28 cellular contexts compared by ENCODE assay signal in the genomic region with DNA sequence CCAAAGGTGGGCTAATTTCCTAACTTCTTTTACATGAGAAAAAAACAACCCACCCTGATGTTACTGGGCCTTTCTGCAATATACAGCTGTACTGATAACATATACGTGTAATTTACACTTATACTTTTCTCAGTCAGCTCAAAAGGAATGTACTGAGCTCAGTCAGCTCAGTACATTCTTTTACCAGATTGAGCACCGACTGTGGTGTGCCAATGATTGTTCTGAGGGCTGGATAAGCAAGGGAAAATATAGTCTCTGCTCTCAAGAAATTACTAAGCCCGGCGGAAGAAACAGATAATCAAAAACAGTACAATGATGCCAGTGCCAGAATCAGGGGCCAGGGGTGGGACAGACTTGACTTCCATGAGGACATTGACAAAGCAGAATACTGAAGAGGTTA. TPM values are rescaled to one million over a fixed set of nuclear protein-coding genes. Genes with fewer than 3 reads are reported as not detected.
A peak's percentile ranks its signal among the peaks of the same experiment; 100 is the strongest.
DNase-seq lines count a peak whose midpoint lies in the region; ATAC-seq and TF ChIP-seq lines count a peak whose summit lies in the region.
"Had no signal": no experiment of that assay in that cellular context is flagged by ENCODE, and none has a peak within 500 bp of the region (broad histone marks: within the 10 kb centered on the region; RNA-seq: fewer than 3 reads in every experiment).

No MANE protein-coding gene starts in this region.

- no peak overlapping the region for H3K18ac ChIP-seq in trophoblast cell (ENCODE audit: low read length)

- H3K36me3 ChIP-seq in adipocyte (ENCODE audit: control insufficient read depth, insufficient read depth, low read length, severe bottlenecking) (no peaks in the 10 kb centered on the region), trophoblast cell (ENCODE audit: control insufficient read depth in 1 of 2, insufficient read depth in 2 of 2, low read length in 2 of 2) (no peaks in the 10 kb centered on the region), MG63 (peaks cover 20% of the 10 kb centered on the region)
- H3K36me3 ChIP-seq: upper lobe of right lung had no signal

- no peak for ATAC-seq in activated CD8-positive, alpha-beta T cell treated with anti-CD3 and anti-CD28 coated beads, Interleukin-2, amount 10 ng/mL, durations not matched to agents 7 days and 5 days
- no peak for ATAC-seq in activated CD8-positive, alpha-beta T cell treated with anti-CD3 and anti-CD28 coated beads for 36 hours
- ATAC-seq: activated CD8-positive, alpha-beta memory T cell treated with anti-CD3 and anti-CD28 coated beads, Interleukin-2, amount 10 ng/mL, durations not matched to agents 7 days and 5 days; activated naive CD8-positive, alpha-beta T cell treated with anti-CD3 and anti-CD28 coated beads, Interleukin-2, amount 50 U/mL, for 24 hours; GM23338; naive thymus-derived CD8-positive, alpha-beta T cell; upper lobe of right lung had no signal

- H3K27me3 ChIP-seq in adipocyte (replicated peaks; ENCODE audit: control insufficient read depth, insufficient read depth, low read length): no peaks in the 10 kb centered on the region
- H3K27me3 ChIP-seq in trophoblast cell (ENCODE audit: insufficient read depth, low read length): no peaks in the 10 kb centered on the region
- no peaks in the 10 kb centered on the region for H3K27me3 ChIP-seq in MG63
- H3K27me3 ChIP-seq: upper lobe of right lung had no signal

- no peak for DNase-seq in activated CD8-positive, alpha-beta T cell treated with anti-CD3 and anti-CD28 coated beads, Interleukin-2, amount 10 ng/mL, durations not matched to agents 7 days and 5 days
- no peak for DNase-seq in activated CD8-positive, alpha-beta T cell treated with anti-CD3 and anti-CD28 coated beads for 36 hours
- DNase-seq in adipocyte (ENCODE audit: low read depth): peak; percentile 46
- peak; percentile 74 for DNase-seq in fibroblast of pulmonary artery (ENCODE audit: low read depth)
- DNase-seq in retinal pigment epithelial cell (ENCODE audit: low read depth): peak; percentile 37
- no peak for DNase-seq in trophoblast cell
- DNase-seq in MG63: no peak
- no peak for DNase-seq in NCI-H526 treated with DMSO at 0.1 percent for 48 hours (lab: John Stamatoyannopoulos, UW)
- DNase-seq: activated B cell treated with CpG ODN at 0.5 μM for 24 hours; activated CD4-positive, alpha-beta T cell treated with anti-CD3 and anti-CD28 coated beads, Interleukin-2, amount 50 U/mL, for 1 hour; activated CD8-positive, alpha-beta memory T cell treated with anti-CD3 and anti-CD28 coated beads, Interleukin-2, amount 10 ng/mL, durations not matched to agents 7 days and 5 days; activated naive CD4-positive, alpha-beta T cell; activated naive CD8-positive, alpha-beta T cell treated with anti-CD3 and anti-CD28 coated beads, Interleukin-2, amount 50 U/mL, for 24 hours; CD4-positive, alpha-beta memory T cell; kidney; naive thymus-derived CD8-positive, alpha-beta T cell; NCI-H1048; NCI-H446 treated with DMSO at 0.1 percent for 48 hours; SK-N-SH; stimulated activated naive B cell treated with anti-CD40 and anti-IgM and Interleukin-4, amounts not matched to agents 10 μg/mL and 1 μg/mL and 100 μg/mL, for 72 hours; substantia nigra; upper lobe of right lung had no signal

- no peaks in the 10 kb centered on the region for H3K9me3 ChIP-seq in adipocyte (ENCODE audit: control insufficient read depth, low read length)
- H3K9me3 ChIP-seq in trophoblast cell (ENCODE audit: insufficient read depth, low read depth, low read length): no peaks in the 10 kb centered on the region
- H3K9me3 ChIP-seq in MG63: no peaks in the 10 kb centered on the region
- H3K9me3 ChIP-seq: SK-N-SH, upper lobe of right lung had no signal

- H3K4me1 Mint-ChIP-seq in activated CD8-positive, alpha-beta T cell treated with anti-CD3 and anti-CD28 coated beads, Interleukin-2, amount 10 ng/mL, durations not matched to agents 7 days and 5 days (ENCODE audit: low read depth): peaks cover 17% of the 10 kb centered on the region
- peaks cover 14% of the 10 kb centered on the region for H3K4me1 Mint-ChIP-seq in activated CD8-positive, alpha-beta T cell treated with anti-CD3 and anti-CD28 coated beads for 36 hours (ENCODE audit: low read depth)
- H3K4me1 Mint-ChIP-seq: activated B cell treated with CpG ODN at 0.5 μM for 24 hours, brain, GM23338 had no signal

- no peak overlapping the region for H3K4me3 Mint-ChIP-seq in activated CD8-positive, alpha-beta T cell treated with anti-CD3 and anti-CD28 coated beads, Interleukin-2, amount 10 ng/mL, durations not matched to agents 7 days and 5 days
- H3K4me3 Mint-ChIP-seq in activated CD8-positive, alpha-beta T cell treated with anti-CD3 and anti-CD28 coated beads for 36 hours: no peak overlapping the region
- H3K4me3 Mint-ChIP-seq: activated B cell treated with CpG ODN at 0.5 μM for 24 hours; activated CD8-positive, alpha-beta memory T cell treated with anti-CD3 and anti-CD28 coated beads, Interleukin-2, amount 10 ng/mL, durations not matched to agents 7 days and 5 days; activated naive CD8-positive, alpha-beta T cell treated with anti-CD3 and anti-CD28 coated beads, Interleukin-2, amount 50 U/mL, for 24 hours; brain; CD4-positive, alpha-beta memory T cell; GM23338; IgD-negative memory B cell; stimulated activated naive B cell treated with anti-CD40 and anti-IgM and Interleukin-4, amounts not matched to agents 10 μg/mL and 1 μg/mL and 100 μg/mL, for 72 hours; T-helper 1 cell treated with Interleukin-12 subunit alpha and Interleukin-12 subunit beta and Interleukin-4 antibody, amounts not matched to agents 30 μg/mL and 1 μg/mL, for 36 hours had no signal

- H3K9ac ChIP-seq in adipocyte (ENCODE audit: low read length): peak overlapping the region; percentile 42
- H3K9ac ChIP-seq in trophoblast cell (ENCODE audit: low read length): no peak overlapping the region
- H3K9ac ChIP-seq: SK-N-SH had no signal

- H3K27ac ChIP-seq in trophoblast cell (ENCODE audit: low read depth, low read length): no peak overlapping the region
- H3K27ac ChIP-seq: 22Rv1, upper lobe of right lung had no signal

- POLR2A ChIA-PET in activated CD8-positive, alpha-beta T cell treated with anti-CD3 and anti-CD28 coated beads, Interleukin-2, amount 10 ng/mL, durations not matched to agents 7 days and 5 days (lab: Charles Lee): interaction anchor here (0.7 kb wide), 1 partner anchor 9 kb away, joined by 3 read pairs; no protein-coding TSS in a partner anchor
- POLR2A ChIA-PET in activated CD8-positive, alpha-beta T cell treated with anti-CD3 and anti-CD28 coated beads for 36 hours (lab: Charles Lee): interaction anchor here (1.9 kb wide), 1 partner anchor 10 kb away, joined by 8 read pairs; a partner anchor contains a TSS

- no peak overlapping the region for H4K8ac ChIP-seq in trophoblast cell (ENCODE audit: low read depth, low read length)

- H2AK5ac ChIP-seq in trophoblast cell (ENCODE audit: low read length): no peak overlapping the region

- no peak overlapping the region for H3K14ac ChIP-seq in trophoblast cell (ENCODE audit: low read length)

- H3K4me1 ChIP-seq in adipocyte (ENCODE audit: control insufficient read depth, insufficient read depth, low read length) (peaks cover 24% of the 10 kb centered on the region), trophoblast cell (ENCODE audit: control insufficient read depth in 1 of 2, insufficient read depth in 2 of 2, low read length in 2 of 2) (no peaks in the 10 kb centered on the region)
- H3K4me1 ChIP-seq: upper lobe of right lung had no signal

- H3K4me3 ChIP-seq in adipocyte (ENCODE audit: low read length) (peak overlapping the region; percentile 47), fibroblast of pulmonary artery (replicated peaks; ENCODE audit: low read depth, low read length) (no peak overlapping the region), retinal pigment epithelial cell (ENCODE audit: low read length) (no peak overlapping the region), trophoblast cell (ENCODE audit: low read depth, low read length) (no peak overlapping the region), MG63 (no peak overlapping the region)
- H3K4me3 ChIP-seq: GM23338, lung, upper lobe of right lung had no signal

- no peaks in the 10 kb centered on the region for H3K79me1 ChIP-seq in trophoblast cell (ENCODE audit: low read length)

- no peak overlapping the region for H3K4me2 ChIP-seq in trophoblast cell (ENCODE audit: low read length)
- H3K4me2 ChIP-seq: GM23338, SK-N-SH had no signal

- no peak overlapping the region for H2BK12ac ChIP-seq in trophoblast cell (ENCODE audit: low read length)

- CTCF ChIA-PET in activated CD8-positive, alpha-beta T cell treated with anti-CD3 and anti-CD28 coated beads, Interleukin-2, amount 10 ng/mL, durations not matched to agents 7 days and 5 days (lab: Charles Lee): no interaction called here
- CTCF ChIA-PET in activated CD8-positive, alpha-beta T cell treated with anti-CD3 and anti-CD28 coated beads for 36 hours (lab: Charles Lee): no interaction called here

- H2AFZ ChIP-seq in trophoblast cell (ENCODE audit: insufficient read depth, low read length, poor library complexity): no peak overlapping the region
- H2AFZ ChIP-seq: GM23338 had no signal

- intact Hi-C loops in activated CD8-positive, alpha-beta T cell treated with anti-CD3 and anti-CD28 coated beads for 36 hours (cut with micrococcal nuclease): no loop called here

- no peaks in the 10 kb centered on the region for H3K79me2 ChIP-seq in trophoblast cell (ENCODE audit: control insufficient read depth, insufficient read depth, low read length, poor library complexity)

- no peak for TF ChIP-seq CTCF in activated CD8-positive, alpha-beta T cell treated with anti-CD3 and anti-CD28 coated beads for 36 hours (IDR thresholded peaks at IDR 0.05)
- TF ChIP-seq CTCF in fibroblast of pulmonary artery (IDR thresholded peaks at IDR 0.05; ENCODE audit: low read length, missing control alignments) (no peak), retinal pigment epithelial cell (conservative IDR thresholded peaks at IDR 0.05; ENCODE audit: low read depth, low read length) (no peak)

- H3K4ac ChIP-seq in trophoblast cell (ENCODE audit: low read depth, low read length): no peak overlapping the region

- H3K27ac Mint-ChIP-seq in activated CD8-positive, alpha-beta T cell treated with anti-CD3 and anti-CD28 coated beads, Interleukin-2, amount 10 ng/mL, durations not matched to agents 7 days and 5 days: peak overlapping the region; percentile 22
- no peak overlapping the region for H3K27ac Mint-ChIP-seq in activated CD8-positive, alpha-beta T cell treated with anti-CD3 and anti-CD28 coated beads for 36 hours
- H3K27ac Mint-ChIP-seq: activated B cell treated with CpG ODN at 0.5 μM for 24 hours; activated CD8-positive, alpha-beta memory T cell treated with anti-CD3 and anti-CD28 coated beads, Interleukin-2, amount 10 ng/mL, durations not matched to agents 7 days and 5 days; activated naive CD8-positive, alpha-beta T cell treated with anti-CD3 and anti-CD28 coated beads, Interleukin-2, amount 50 U/mL, for 24 hours; brain; CD4-positive, alpha-beta memory T cell; GM23338; stimulated activated naive B cell treated with anti-CD40 and anti-IgM and Interleukin-4, amounts not matched to agents 10 μg/mL and 1 μg/mL and 100 μg/mL, for 72 hours; T-helper 1 cell treated with Interleukin-12 subunit alpha and Interleukin-12 subunit beta and Interleukin-4 antibody, amounts not matched to agents 30 μg/mL and 1 μg/mL, for 36 hours had no signal

- no peak overlapping the region for H3K23ac ChIP-seq in trophoblast cell (ENCODE audit: low read length)

- no peak overlapping the region for H4K91ac ChIP-seq in trophoblast cell (ENCODE audit: low read depth, low read length)

- H3K36me3 Mint-ChIP-seq in activated CD8-positive, alpha-beta T cell treated with anti-CD3 and anti-CD28 coated beads, Interleukin-2, amount 10 ng/mL, durations not matched to agents 7 days and 5 days (ENCODE audit: low read depth): peaks cover 15% of the 10 kb centered on the region
- H3K36me3 Mint-ChIP-seq in activated CD8-positive, alpha-beta T cell treated with anti-CD3 and anti-CD28 coated beads for 36 hours (ENCODE audit: low read depth): peaks cover 20% of the 10 kb centered on the region

- H4K12ac ChIP-seq in trophoblast cell (ENCODE audit: low read depth, low read length): no peak overlapping the region

- no peak overlapping the region for H2BK5ac ChIP-seq in trophoblast cell (ENCODE audit: low read depth, low read length, poor library complexity)

- no peaks in the 10 kb centered on the region for H3K9me3 Mint-ChIP-seq in activated CD8-positive, alpha-beta T cell treated with anti-CD3 and anti-CD28 coated beads, Interleukin-2, amount 10 ng/mL, durations not matched to agents 7 days and 5 days (ENCODE audit: insufficient read depth)
- H3K9me3 Mint-ChIP-seq in activated CD8-positive, alpha-beta T cell treated with anti-CD3 and anti-CD28 coated beads for 36 hours: no peaks in the 10 kb centered on the region
- H3K9me3 Mint-ChIP-seq: activated B cell treated with CpG ODN at 0.5 μM for 24 hours; activated naive CD8-positive, alpha-beta T cell treated with anti-CD3 and anti-CD28 coated beads, Interleukin-2, amount 50 U/mL, for 24 hours; brain; CD4-positive, alpha-beta memory T cell; GM23338; IgD-negative memory B cell; naive thymus-derived CD8-positive, alpha-beta T cell; stimulated activated naive B cell treated with anti-CD40 and anti-IgM and Interleukin-4, amounts not matched to agents 10 μg/mL and 1 μg/mL and 100 μg/mL, for 72 hours; T-helper 1 cell treated with Interleukin-12 subunit alpha and Interleukin-12 subunit beta and Interleukin-4 antibody, amounts not matched to agents 30 μg/mL and 1 μg/mL, for 36 hours had no signal

- WGBS in trophoblast cell (ENCODE audit: extremely low coverage, insufficient coverage, insufficient read length): no CpG with 5 or more reads among the region's 4 CpGs

- H2BK120ac ChIP-seq in trophoblast cell (ENCODE audit: insufficient read depth, low read length, poor library complexity): no peak overlapping the region

- no peaks in the 10 kb centered on the region for H3K27me3 Mint-ChIP-seq in activated CD8-positive, alpha-beta T cell treated with anti-CD3 and anti-CD28 coated beads, Interleukin-2, amount 10 ng/mL, durations not matched to agents 7 days and 5 days (ENCODE audit: low read depth)
- no peaks in the 10 kb centered on the region for H3K27me3 Mint-ChIP-seq in activated CD8-positive, alpha-beta T cell treated with anti-CD3 and anti-CD28 coated beads for 36 hours
- H3K27me3 Mint-ChIP-seq: activated B cell treated with CpG ODN at 0.5 μM for 24 hours; activated CD8-positive, alpha-beta memory T cell treated with anti-CD3 and anti-CD28 coated beads, Interleukin-2, amount 10 ng/mL, durations not matched to agents 7 days and 5 days; activated naive CD8-positive, alpha-beta T cell treated with anti-CD3 and anti-CD28 coated beads, Interleukin-2, amount 50 U/mL, for 24 hours; brain; CD4-positive, alpha-beta memory T cell; IgD-negative memory B cell; naive thymus-derived CD8-positive, alpha-beta T cell; stimulated activated naive B cell treated with anti-CD40 and anti-IgM and Interleukin-4, amounts not matched to agents 10 μg/mL and 1 μg/mL and 100 μg/mL, for 72 hours had no signal

RNA-seq across cellular contexts. Expression of a gene that starts 10.0 kb away (rescaled TPM):
- total RNA-seq in activated CD8-positive, alpha-beta T cell treated with anti-CD3 and anti-CD28 coated beads, Interleukin-2, amount 10 ng/mL, durations not matched to agents 7 days and 5 days: 10 to 100 TPM; 21.5 to 21.6 TPM
- 10 to 100 TPM; 23.7 to 26.2 TPM for total RNA-seq in activated CD8-positive, alpha-beta T cell treated with anti-CD3 and anti-CD28 coated beads for 36 hours
- polyA plus RNA-seq in trophoblast cell (2013): 8.7 and 9.6 TPM in 2 replicates
- 6.2 and 11.1 TPM in 2 replicates for total RNA-seq in MG63 (2014; rRNA removed; shearing (Covaris generic); ENCODE audit: low replicate concordance)

RNA-seq across cellular contexts. Expression of a gene that starts 28.1 kb away (rescaled TPM):
- total RNA-seq in activated CD8-positive, alpha-beta T cell treated with anti-CD3 and anti-CD28 coated beads, Interleukin-2, amount 10 ng/mL, durations not matched to agents 7 days and 5 days: 10 to 100 TPM; 42.2 to 44.2 TPM
- 10 to 100 TPM; 73.7 to 76.8 TPM for total RNA-seq in activated CD8-positive, alpha-beta T cell treated with anti-CD3 and anti-CD28 coated beads for 36 hours
- polyA plus RNA-seq in trophoblast cell (2013): 26.6 and 26.8 TPM in 2 replicates
- 142 and 179 TPM in 2 replicates for total RNA-seq in MG63 (2014; rRNA removed; shearing (Covaris generic); ENCODE audit: low replicate concordance)

Comparison
In these comparisons a context has a peak if more than half of its experiments do, and no peak if none do; other contexts are left out.
1. DNase-seq: peak in adipocyte (single experiment), fibroblast of pulmonary artery (single experiment) and retinal pigment epithelial cell (single experiment); none in activated CD8-positive, alpha-beta T cell treated with anti-CD3 and anti-CD28 coated beads, Interleukin-2, amount 10 ng/mL, durations not matched to agents 7 days and 5 days (single experiment), activated CD8-positive, alpha-beta T cell treated with anti-CD3 and anti-CD28 coated beads for 36 hours (single experiment), trophoblast cell (0 of 2), MG63 (single experiment) and NCI-H526 treated with DMSO at 0.1 percent for 48 hours (single experiment).